ENCODE assay signal across 18 cellular contexts in genomic region chr4:75516144-75516543, GRCh38. TPM values are rescaled to one million over a fixed set of nuclear protein-coding genes. Genes with fewer than 3 reads are reported as not detected.
DNase-seq lines count a peak whose midpoint lies in the region; ATAC-seq, FAIRE-seq and TF ChIP-seq lines count a peak whose summit lies in the region.
"Had no signal": no experiment of that assay in that cellular context is flagged by ENCODE, and none has a peak within 500 bp of the region (broad histone marks: within the 10 kb centered on the region; RNA-seq: fewer than 3 reads in every experiment).

No MANE protein-coding gene starts in this region.

- H3K36me3 ChIP-seq in DOHH2 (ENCODE audit: control insufficient read depth, low read length) = peaks cover 41% of the 10 kb centered on the region

- H3K27me3 ChIP-seq in DOHH2 (ENCODE audit: control insufficient read depth, low read length) = no peaks in the 10 kb centered on the region
- H3K27me3 ChIP-seq: right atrium auricular region, testis had no signal

- H3K27ac ChIP-seq in A549 = no peak overlapping the region
- H3K27ac ChIP-seq in DOHH2 (ENCODE audit: low read depth, low read length) = no peak overlapping the region
- peak overlapping the region; percentile 91 for H3K27ac ChIP-seq in VCaP
- H3K27ac ChIP-seq: RWPE1, testis had no signal

- H3K9me2 ChIP-seq in DOHH2 (replicated peaks; ENCODE audit: control insufficient read depth, low read length) = no peaks in the 10 kb centered on the region

- peaks cover 47% of the 10 kb centered on the region for H3K79me2 ChIP-seq in DOHH2 (ENCODE audit: control insufficient read depth, low read length)

- no peak for TF ChIP-seq EP300 in A549 (IDR thresholded peaks at IDR 0.05)

- no peak overlapping the region for H3K4me2 ChIP-seq in A549
- H3K4me2 ChIP-seq in DOHH2 (ENCODE audit: low read length) = peak overlapping the region; percentile 96

- H3K4me1 ChIP-seq in A549 (peaks cover 21% of the 10 kb centered on the region; the same call in 2 of the 3 replicates), DOHH2 (ENCODE audit: control insufficient read depth, low read length) (peaks cover 32% of the 10 kb centered on the region)

- H3K9me3 ChIP-seq in A549 = no peaks in the 10 kb centered on the region
- H3K9me3 ChIP-seq in DOHH2 (ENCODE audit: control insufficient read depth, insufficient read depth, low read length) = no peaks in the 10 kb centered on the region
- H3K9me3 ChIP-seq: right atrium auricular region, testis had no signal

- POLR2A ChIA-PET in A549 (lab: Yijun Ruan, JAX) = no interaction called here

- CTCF ChIA-PET in A549 (lab: Yijun Ruan, JAX) = no interaction called here

- ATAC-seq in A549 = no peak
- no peak for ATAC-seq in HG02884 (IDR thresholded peaks at IDR 0.05; ENCODE audit: unreplicated experiment)
- no peak for ATAC-seq in HG02571 (IDR thresholded peaks at IDR 0.05; ENCODE audit: unreplicated experiment)
- no peak for ATAC-seq in GM21529 (IDR thresholded peaks at IDR 0.05; ENCODE audit: unreplicated experiment)
- ATAC-seq: activated T-helper 17 cell treated with anti-CD3 and anti-CD28 coated beads, Interleukin-2, amount 50 U/mL, for 72 hours had no signal

- H3K4me3 ChIP-seq in A549 (no peak overlapping the region), DOHH2 (ENCODE audit: low read length) (peak overlapping the region; percentile 89)
- H3K4me3 ChIP-seq: right atrium auricular region, testis had no signal

- no peak for TF ChIP-seq RAD21 in A549 (conservative IDR thresholded peaks at IDR 0.05 in 1 of 2, IDR thresholded peaks at IDR 0.05 in 1 of 2)

- WGBS in A549 (ENCODE audit: missing lambda C conversion rate) = 89% methylated on average over 1 of the region's 1 CpG

- DNase-seq in A549 (ENCODE audit: low read depth in 1 of 2, low spot score in 1 of 2) = no peak
- DNase-seq: COR-L47; foreskin fibroblast; MV-4-11; NCI-H187; NCI-H345; stimulated activated CD4-positive, alpha-beta T cell treated with anti-CD3 and anti-CD28 coated beads, Interleukin-15, amount 100 ng/mL, for 24 hours; SW 1271; testis had no signal

- H4K20me1 ChIP-seq in DOHH2 (ENCODE audit: control insufficient read depth, insufficient read depth, low read depth, low read length) = 0 out of 2 replicates have a peak, but pooled peaks cover 3% of the 10 kb centered on the region

- TF ChIP-seq POLR2A in A549 (IDR thresholded peaks at IDR 0.05; ENCODE audit: low read length) = no peak

- FAIRE-seq in A549 (lab: Jason Lieb, UNC) = no peak
- FAIRE-seq: bronchial epithelial cell had no signal

- peaks cover 5% of the 10 kb centered on the region for H3F3A ChIP-seq in DOHH2 (ENCODE audit: control insufficient read depth, insufficient read depth)

- TF ChIP-seq CTCF in A549 (IDR thresholded peaks at IDR 0.05) (no peak), DOHH2 (IDR thresholded peaks at IDR 0.05; ENCODE audit: low read depth, low read length, poor library complexity, severe bottlenecking) (no peak), VCaP (conservative IDR thresholded peaks at IDR 0.05) (no peak)

TF ChIP-seq in A549, 52 proteins besides CTCF, POLR2A, EP300 and RAD21:
- TF ChIP-seq MAFK (IDR thresholded peaks at IDR 0.05; ENCODE audit: partially characterized antibody) (peak; percentile 55), JUN (IDR thresholded peaks at IDR 0.05) (no peak), CHD4 (IDR thresholded peaks at IDR 0.05; ENCODE audit: borderline replicate concordance) (no peak)

RNA-seq across cellular contexts. Expression of gene THAP6, which starts 1.9 kb away (rescaled TPM):
- polyA plus RNA-seq in A549 (2011; rRNA removed) = 16.0 and 19.1 TPM in 2 replicates
- polyA plus RNA-seq in A549 (2012; cell fraction: cytosol; rRNA removed) = 3.3 and 3.6 TPM in 2 replicates
- 2.8 and 3.4 TPM in 2 replicates for polyA plus RNA-seq in A549 (2012; cell fraction: nucleus; rRNA removed)
- polyA plus RNA-seq in A549 (2017; fragmentation: RNase III; extraction: RNeasy Plus Mini Kit Qiagen cat#74134 plus additional on column Dnase treatment) = 8.1 to 9.4 TPM (median 8.5 TPM) in 3 replicates
- 8.2 and 9.9 TPM in 2 replicates for polyA minus RNA-seq in A549 (2011; rRNA and poly(A)+ RNA removed)

RNA-seq across cellular contexts. Expression of gene RCHY1, which starts 1.9 kb away (rescaled TPM):
- polyA plus RNA-seq in A549 (2011; rRNA removed) (21.8 and 27.4 TPM in 2 replicates), A549 (2017; fragmentation: RNase III; extraction: RNeasy Plus Mini Kit Qiagen cat#74134 plus additional on column Dnase treatment) (19.1 to 20.1 TPM (median 20.0 TPM) in 3 replicates)
- 10.8 and 11.9 TPM in 2 replicates for polyA plus RNA-seq in A549 (2012; cell fraction: cytosol; rRNA removed)
- 3.3 and 5.2 TPM in 2 replicates for polyA plus RNA-seq in A549 (2012; cell fraction: nucleus; rRNA removed)
- polyA minus RNA-seq in A549 (2011; rRNA and poly(A)+ RNA removed) = 5.8 and 7.6 TPM in 2 replicates

RNA-seq across cellular contexts. Expression of gene ODAPH, which starts 39.7 kb away (rescaled TPM):
- polyA plus RNA-seq in A549 (2011; rRNA removed) = 0.08 and 0.33 TPM in 2 replicates
- polyA plus RNA-seq in A549 (2012; cell fraction: cytosol; rRNA removed) = not detected in 2 replicates
- 0.08 and 0.20 TPM in 2 replicates for polyA plus RNA-seq in A549 (2012; cell fraction: nucleus; rRNA removed)
- polyA plus RNA-seq in A549 (2017; fragmentation: RNase III; extraction: RNeasy Plus Mini Kit Qiagen cat#74134 plus additional on column Dnase treatment) = 0.06 to 0.57 TPM (median 0.34 TPM) in 3 replicates
- polyA minus RNA-seq in A549 (2011; rRNA and poly(A)+ RNA removed) = not detected in 2 replicates
